In genomic region chr5:177306674-177307543, GRCh38 we compare ENCODE assay signal across 8 cellular contexts. TPM values are rescaled to one million over a fixed set of nuclear protein-coding genes. Genes with fewer than 3 reads are reported as not detected.
DNase-seq lines count a peak whose midpoint lies in the region; ATAC-seq and TF ChIP-seq lines count a peak whose summit lies in the region.

No MANE protein-coding gene starts in this region.

- DNase-seq in GM12864 (ENCODE audit: low read depth), result no peak
- peak; percentile 97 for DNase-seq in NB4 (ENCODE audit: low read depth)
- DNase-seq in NCI-H82 (lab: John Stamatoyannopoulos, UW), result no peak
- no peak for DNase-seq in NCI-H2107 (lab: John Stamatoyannopoulos, UW)
- DNase-seq in activated CD8-positive, alpha-beta memory T cell treated with anti-CD3 and anti-CD28 coated beads, Interleukin-2, amount 50 U/mL, for 48 hours, result no peak

- peaks cover 86% of the 10 kb centered on the region for H3K4me1 ChIP-seq in mononuclear cell (ENCODE audit: insufficient read depth, low read length)

- H3K36me3 Mint-ChIP-seq in brain, result peaks cover 35% of the 10 kb centered on the region

- H3K9me3 Mint-ChIP-seq in brain, result no peaks in the 10 kb centered on the region

- H3K27me3 ChIP-seq in mononuclear cell (ENCODE audit: insufficient read depth, low read length), result no peaks in the 10 kb centered on the region

- H3K4me1 Mint-ChIP-seq in brain, result peaks cover 58% of the 10 kb centered on the region

- peak overlapping the region in 1 of 5 experiments; percentile 72 for H3K27ac Mint-ChIP-seq in brain

- TF ChIP-seq CTCF in GM12864 (IDR thresholded peaks at IDR 0.05; ENCODE audit: low read depth, low read length, missing control alignments) (peak; percentile 7), NB4 (IDR thresholded peaks at IDR 0.05; ENCODE audit: low read depth, low read length) (peak; percentile 41), brain (conservative IDR thresholded peaks at IDR 0.05) (no peak)

- peak overlapping the region in 3 of 5 experiments; percentile 33 to 72 (median 48) for H3K4me3 Mint-ChIP-seq in brain

- peak; percentile 46 for TF ChIP-seq POLR2A in NB4 (IDR thresholded peaks at IDR 0.05; ENCODE audit: extremely low read depth, insufficient read length)

- no peaks in the 10 kb centered on the region for H3K9me3 ChIP-seq in mononuclear cell (ENCODE audit: low read depth, low read length)

- ATAC-seq in GM21723 (IDR thresholded peaks at IDR 0.05; ENCODE audit: unreplicated experiment), result no peak

- H3K4me3 ChIP-seq in GM12864 (ENCODE audit: low read depth, low read length), result no peak overlapping the region
- peak overlapping the region; percentile 94 for H3K4me3 ChIP-seq in NB4 (ENCODE audit: low read depth, low read length)
- H3K4me3 ChIP-seq in mononuclear cell (ENCODE audit: low read length), result peak overlapping the region; percentile 47

- no peaks in the 10 kb centered on the region for H3K27me3 Mint-ChIP-seq in brain

RNA-seq across cellular contexts. Expression of gene PRELID1, which starts 3.3 kb away (rescaled TPM):
- 96.8 TPM for polyA plus RNA-seq in brain (ENCODE audit: insufficient read depth, low read depth, low replicate concordance)
- total RNA-seq in mononuclear cell, result 74.1 TPM

RNA-seq across cellular contexts. Expression of gene RAB24, which starts 3.4 kb away (rescaled TPM):
- 17.3 TPM for polyA plus RNA-seq in brain (ENCODE audit: insufficient read depth, low read depth, low replicate concordance)
- total RNA-seq in mononuclear cell, result 20.1 TPM

RNA-seq across cellular contexts. Expression of gene MXD3, which starts 4.8 kb away (rescaled TPM):
- 48.9 TPM for polyA plus RNA-seq in brain (ENCODE audit: insufficient read depth, low read depth, low replicate concordance)
- total RNA-seq in mononuclear cell, result 6.9 TPM

RNA-seq across cellular contexts. Expression of gene LMAN2, which starts 44.6 kb away (rescaled TPM):
- 130 TPM for polyA plus RNA-seq in brain (ENCODE audit: insufficient read depth, low read depth, low replicate concordance)
- total RNA-seq in mononuclear cell, result 115 TPM

RNA-seq across cellular contexts. Expression of gene RGS14, which starts 50.8 kb away (rescaled TPM):
- 10.7 TPM for polyA plus RNA-seq in brain (ENCODE audit: insufficient read depth, low read depth, low replicate concordance)
- total RNA-seq in mononuclear cell, result 13.6 TPM

Comparison
In these comparisons a context has a peak if more than half of its experiments do, and no peak if none do; other contexts are left out.
1. CTCF ChIP-seq: peak in GM12864 (single experiment) and NB4 (single experiment); none in brain (0 of 2).